Comparison of ENCODE assay signal across 8 cellular contexts in genomic region chr7:100836812-100837098, GRCh38. TPM values are rescaled to one million over a fixed set of nuclear protein-coding genes. Genes with fewer than 3 reads are reported as not detected.
DNase-seq lines count a peak whose midpoint lies in the region; ATAC-seq lines count a peak whose summit lies in the region.

No MANE protein-coding gene starts in this region.

- H3K27ac Mint-ChIP-seq in activated naive CD8-positive, alpha-beta T cell treated with anti-CD3 and anti-CD28 coated beads for 36 hours, result peak overlapping the region; percentile 82
- H3K27ac Mint-ChIP-seq in stimulated activated naive B cell treated with anti-CD40 and anti-IgM and Interleukin-4, amounts not matched to agents 10 μg/mL and 1 μg/mL and 100 μg/mL, for 72 hours, result no peak overlapping the region

- DNase-seq in NCI-H2227 treated with DMSO at 0.1 percent for 48 hours (lab: John Stamatoyannopoulos, UW), result peak; percentile 74
- DNase-seq in NCI-H2227 (lab: John Stamatoyannopoulos, UW; ENCODE audit: unreplicated experiment), result no peak
- DNase-seq in activated naive CD8-positive, alpha-beta T cell treated with anti-CD3 and anti-CD28 coated beads for 36 hours, result no peak
- no peak for DNase-seq in stimulated activated naive B cell treated with anti-CD40 and anti-IgM and Interleukin-4, amounts not matched to agents 10 μg/mL and 1 μg/mL and 100 μg/mL, for 72 hours
- DNase-seq in AML-193 (lab: John Stamatoyannopoulos, UW), result no peak
- DNase-seq in G401 (ENCODE audit: low spot score), result no peak

- H3K9me3 ChIP-seq in iPS-18c (ENCODE audit: control insufficient read depth, insufficient read depth, low read length), result no peaks in the 10 kb centered on the region

- in situ Hi-C loops in G401 (cut with HindIII; ENCODE audit: low sequenced_read_pairs), result no loop called here

- peak overlapping the region; percentile 46 for H3K4me3 ChIP-seq in iPS-18c (ENCODE audit: insufficient read depth, low read depth, low read length)

- H3K36me3 Mint-ChIP-seq in activated naive CD8-positive, alpha-beta T cell treated with anti-CD3 and anti-CD28 coated beads for 36 hours, result peaks cover 1% of the 10 kb centered on the region
- H3K36me3 Mint-ChIP-seq in stimulated activated naive B cell treated with anti-CD40 and anti-IgM and Interleukin-4, amounts not matched to agents 10 μg/mL and 1 μg/mL and 100 μg/mL, for 72 hours, result peaks cover 0 to 1% of the 10 kb centered on the region in 2 donors

- peaks cover 6% of the 10 kb centered on the region for H3K4me1 Mint-ChIP-seq in activated naive CD8-positive, alpha-beta T cell treated with anti-CD3 and anti-CD28 coated beads for 36 hours
- peaks cover 11 to 21% of the 10 kb centered on the region in 2 donors for H3K4me1 Mint-ChIP-seq in stimulated activated naive B cell treated with anti-CD40 and anti-IgM and Interleukin-4, amounts not matched to agents 10 μg/mL and 1 μg/mL and 100 μg/mL, for 72 hours

- H3K4me3 Mint-ChIP-seq in activated naive CD8-positive, alpha-beta T cell treated with anti-CD3 and anti-CD28 coated beads for 36 hours, result peak overlapping the region; percentile 68
- peak overlapping the region; percentile 78 to 88 for H3K4me3 Mint-ChIP-seq in stimulated activated naive B cell treated with anti-CD40 and anti-IgM and Interleukin-4, amounts not matched to agents 10 μg/mL and 1 μg/mL and 100 μg/mL, for 72 hours

- ATAC-seq in stimulated activated naive B cell treated with anti-CD40 and anti-IgM and Interleukin-4, amounts not matched to agents 10 μg/mL and 1 μg/mL and 100 μg/mL, for 72 hours (replicated peaks), result no peak
- no peak for ATAC-seq in GM21515 (IDR thresholded peaks at IDR 0.05; ENCODE audit: unreplicated experiment)

- H3K27me3 Mint-ChIP-seq in activated naive CD8-positive, alpha-beta T cell treated with anti-CD3 and anti-CD28 coated beads for 36 hours, result no peaks in the 10 kb centered on the region
- no peaks in the 10 kb centered on the region for H3K27me3 Mint-ChIP-seq in stimulated activated naive B cell treated with anti-CD40 and anti-IgM and Interleukin-4, amounts not matched to agents 10 μg/mL and 1 μg/mL and 100 μg/mL, for 72 hours

- no peaks in the 10 kb centered on the region for H3K9me3 Mint-ChIP-seq in activated naive CD8-positive, alpha-beta T cell treated with anti-CD3 and anti-CD28 coated beads for 36 hours
- no peaks in the 10 kb centered on the region for H3K9me3 Mint-ChIP-seq in stimulated activated naive B cell treated with anti-CD40 and anti-IgM and Interleukin-4, amounts not matched to agents 10 μg/mL and 1 μg/mL and 100 μg/mL, for 72 hours

RNA-seq across cellular contexts. Expression of gene EPHB4, which starts 9.4 kb away (rescaled TPM):
- total RNA-seq in activated naive CD8-positive, alpha-beta T cell treated with anti-CD3 and anti-CD28 coated beads for 36 hours, result 1 to 10 TPM; 2.5 to 2.9 TPM
- total RNA-seq in G401 (2014; rRNA removed; shearing (Covaris generic)), result 86.6 and 107 TPM in 2 replicates

RNA-seq across cellular contexts. Expression of gene SLC12A9, which starts 15.8 kb away (rescaled TPM):
- total RNA-seq in activated naive CD8-positive, alpha-beta T cell treated with anti-CD3 and anti-CD28 coated beads for 36 hours, result 10 to 100 TPM; 13.4 to 14.6 TPM
- 15.8 and 25.8 TPM in 2 replicates for total RNA-seq in G401 (2014; rRNA removed; shearing (Covaris generic))

RNA-seq across cellular contexts. Expression of gene TRIP6, which starts 30.4 kb away (rescaled TPM):
- 10 to 100 TPM; 44.2 to 45.1 TPM for total RNA-seq in activated naive CD8-positive, alpha-beta T cell treated with anti-CD3 and anti-CD28 coated beads for 36 hours
- 360 and 395 TPM in 2 replicates for total RNA-seq in G401 (2014; rRNA removed; shearing (Covaris generic))

RNA-seq across cellular contexts. Expression of gene SRRT, which starts 38.1 kb away (rescaled TPM):
- total RNA-seq in activated naive CD8-positive, alpha-beta T cell treated with anti-CD3 and anti-CD28 coated beads for 36 hours, result 100 to 1,000 TPM; 296 to 297 TPM
- 92.2 and 134 TPM in 2 replicates for total RNA-seq in G401 (2014; rRNA removed; shearing (Covaris generic))

RNA-seq across cellular contexts. Expression of gene UFSP1, which starts 52.8 kb away (rescaled TPM):
- total RNA-seq in activated naive CD8-positive, alpha-beta T cell treated with anti-CD3 and anti-CD28 coated beads for 36 hours, result 1 to 10 TPM; 1.7 to 2.3 TPM
- total RNA-seq in G401 (2014; rRNA removed; shearing (Covaris generic)), result 2.5 and 3.6 TPM in 2 replicates

Comparison
In these comparisons a context has a peak if more than half of its experiments do, and no peak if none do; other contexts are left out.
1. RNA of gene EPHB4, which starts 9.4 kb away (total RNA-seq): 86.6 to 107 TPM in G401; 2.5 to 2.9 TPM in activated naive CD8-positive, alpha-beta T cell treated with anti-CD3 and anti-CD28 coated beads for 36 hours; every median in the first group is over 10 times any median in the second.